In genomic region chr2:152407806-152408205, GRCh38 we compare ENCODE assay signal across 12 cellular contexts.
DNase-seq lines count a peak whose midpoint lies in the region; ATAC-seq and TF ChIP-seq lines count a peak whose summit lies in the region.
"Had no signal": no experiment of that assay in that cellular context is flagged by ENCODE, and none has a peak within 500 bp of the region (broad histone marks: within the 10 kb centered on the region; RNA-seq: fewer than 3 reads in every experiment).

No MANE protein-coding gene starts in this region.

- H3K9me3 Mint-ChIP-seq in brain (no peaks in the 10 kb centered on the region), mesothelial cell of epicardium (no peaks in the 10 kb centered on the region)
- H3K9me3 Mint-ChIP-seq: natural killer cell treated with Interleukin-12 subunit alpha and Interleukin-12 subunit beta and Interleukin-15 and Interleukin-18, amount 100 ng/mL, for 72 hours had no signal

- H3K27me3 ChIP-seq in cardiac muscle cell (no peaks in the 10 kb centered on the region), heart right ventricle (no peaks in the 10 kb centered on the region), upper lobe of right lung (no peaks in the 10 kb centered on the region)
- H3K27me3 ChIP-seq: BE2C had no signal

- ATAC-seq in heart right ventricle (no peak), upper lobe of right lung (no peak), GM21423 (IDR thresholded peaks at IDR 0.05; ENCODE audit: unreplicated experiment) (no peak)

- H3K36me3 ChIP-seq in cardiac muscle cell (no peaks in the 10 kb centered on the region), heart right ventricle (no peaks in the 10 kb centered on the region), upper lobe of right lung (no peaks in the 10 kb centered on the region)
- H3K36me3 ChIP-seq: BE2C had no signal

- H3K9me3 ChIP-seq in cardiac muscle cell (ENCODE audit: low read depth) (no peaks in the 10 kb centered on the region), heart right ventricle (no peaks in the 10 kb centered on the region), upper lobe of right lung (no peaks in the 10 kb centered on the region)
- H3K9me3 ChIP-seq: BE2C had no signal

- DNase-seq in cardiac muscle cell (ENCODE audit: low read depth in 1 of 2, low spot score in 1 of 2) (no peak), heart right ventricle (no peak), mesothelial cell of epicardium (ENCODE audit: low spot score in 2 of 2, unreplicated experiment in 2 of 2) (no peak), upper lobe of right lung (no peak), Ammon's horn (ENCODE audit: low spot score) (no peak)
- DNase-seq in stimulated activated CD4-positive, alpha-beta T cell treated with anti-CD3 and anti-CD28 coated beads, Interleukin-1b, Interleukin-23, amount 100 ng/mL, for 48 hours = no peak
- DNase-seq: GF-D8, NCI-H1930 had no signal

- H3K4me1 ChIP-seq in cardiac muscle cell (ENCODE audit: low read depth) (peaks cover 16% of the 10 kb centered on the region), heart right ventricle (peaks cover 6 to 75% (median 50%) of the 10 kb centered on the region in 9 donors), upper lobe of right lung (peaks cover 58% of the 10 kb centered on the region)
- H3K4me1 ChIP-seq: BE2C had no signal

- peaks cover 6% of the 10 kb centered on the region for H3K36me3 Mint-ChIP-seq in brain
- no peaks in the 10 kb centered on the region for H3K36me3 Mint-ChIP-seq in mesothelial cell of epicardium
- H3K36me3 Mint-ChIP-seq: natural killer cell treated with Interleukin-12 subunit alpha and Interleukin-12 subunit beta and Interleukin-15 and Interleukin-18, amount 100 ng/mL, for 72 hours had no signal

- H3K27ac ChIP-seq in cardiac muscle cell = peak overlapping the region; percentile 21
- H3K27ac ChIP-seq in heart right ventricle = peak overlapping the region in 4 of 10 donors; percentile 12 to 77 (median 49)
- peak overlapping the region; percentile 4 for H3K27ac ChIP-seq in upper lobe of right lung

- no peak for TF ChIP-seq CTCF in cardiac muscle cell (IDR thresholded peaks at IDR 0.05; ENCODE audit: low read depth, low read length)
- TF ChIP-seq CTCF in heart right ventricle (IDR thresholded peaks at IDR 0.05) = no peak
- no peak for TF ChIP-seq CTCF in brain (conservative IDR thresholded peaks at IDR 0.05)
- no peak for TF ChIP-seq CTCF in mesothelial cell of epicardium (IDR thresholded peaks at IDR 0.05; ENCODE audit: unreplicated experiment)
- TF ChIP-seq CTCF in upper lobe of right lung (IDR thresholded peaks at IDR 0.05) = no peak

- intact Hi-C loops in heart right ventricle (cut with DNase I) (loop anchor here in 3 of 10 donors (5.0 to 10.0 kb wide), 2 partner anchors 71 to 73 kb away; partner anchors contain the start of gene FMNL2 (in 3 of the 3)), upper lobe of right lung (cut with DNase I) (no loop called here)

- H3K4me3 ChIP-seq in cardiac muscle cell (no peak overlapping the region), heart right ventricle (no peak overlapping the region), upper lobe of right lung (no peak overlapping the region)

- H3K27me3 Mint-ChIP-seq in brain (no peaks in the 10 kb centered on the region), mesothelial cell of epicardium (ENCODE audit: low read depth) (no peaks in the 10 kb centered on the region)

- peak overlapping the region; percentile 26 to 77 (median 64) for H3K27ac Mint-ChIP-seq in brain
- peak overlapping the region; percentile 82 for H3K27ac Mint-ChIP-seq in mesothelial cell of epicardium
- H3K27ac Mint-ChIP-seq: natural killer cell treated with Interleukin-12 subunit alpha and Interleukin-12 subunit beta and Interleukin-15 and Interleukin-18, amount 100 ng/mL, for 72 hours had no signal

- 89 to 92% methylated on average over 1 of the region's 1 CpG for WGBS in heart right ventricle, 2 donors

- peaks cover 83% of the 10 kb centered on the region for H3K4me1 Mint-ChIP-seq in brain
- H3K4me1 Mint-ChIP-seq in mesothelial cell of epicardium = peaks cover 63% of the 10 kb centered on the region

- H3K4me3 Mint-ChIP-seq in brain (peak overlapping the region in 4 of 5 experiments; percentile 62 to 76 (median 63)), mesothelial cell of epicardium (no peak overlapping the region)
- H3K4me3 Mint-ChIP-seq: natural killer cell treated with Interleukin-12 subunit alpha and Interleukin-12 subunit beta and Interleukin-15 and Interleukin-18, amount 100 ng/mL, for 72 hours had no signal
